1 cellular context compared by ENCODE assay signal in genomic region chr1:112390775-112391602, GRCh38.
TF ChIP-seq lines count a peak whose summit lies in the region.

No MANE protein-coding gene starts in this region.

TF ChIP-seq in HEK293, 187 proteins besides CTCF, POLR2A, EP300 and RAD21 (continued from another document):
- TF ChIP-seq GLIS1 (tag by site-specific recombination; IDR thresholded peaks at IDR 0.05) (0 out of 2 replicates have a peak, but pooled peaks have one; percentile 38), ZNF362 (tag by site-specific recombination; IDR thresholded peaks at IDR 0.05) (peak; percentile 89), YY1 (tag by site-specific recombination; IDR thresholded peaks at IDR 0.05) (no peak), ZNF366 (tag by site-specific recombination; conservative IDR thresholded peaks at IDR 0.05) (peak; percentile 76), ZNF747 (tag by site-specific recombination; IDR thresholded peaks at IDR 0.05) (no peak), ZNF350 (tag by site-specific recombination; IDR thresholded peaks at IDR 0.05) (no peak), ZNF423 (tag by site-specific recombination; IDR thresholded peaks at IDR 0.05) (no peak), ZBTB8A (tag by site-specific recombination; IDR thresholded peaks at IDR 0.05) (peak; percentile 90), ZBTB17 (tag by site-specific recombination; IDR thresholded peaks at IDR 0.05) (peak; percentile 86), KLF1 (tag by site-specific recombination; IDR thresholded peaks at IDR 0.05) (peak; percentile 70), ZXDB (tag by site-specific recombination; IDR thresholded peaks at IDR 0.05) (no peak), IKZF3 (tag by site-specific recombination; IDR thresholded peaks at IDR 0.05) (peak; percentile 76; the same call in 1 of the 2 replicates), ZNF449 (tag by site-specific recombination; IDR thresholded peaks at IDR 0.05) (peak; percentile 100), ZNF660 (tag by site-specific recombination; IDR thresholded peaks at IDR 0.05) (peak; percentile 84), REST (tag by site-specific recombination; IDR thresholded peaks at IDR 0.05) (no peak), ZNF76 (tag by site-specific recombination; IDR thresholded peaks at IDR 0.05; ENCODE audit: borderline replicate concordance, low read depth) (0 out of 2 replicates have a peak, but pooled peaks have one; percentile 6), ZIC2 (tag by site-specific recombination; IDR thresholded peaks at IDR 0.05) (peak; percentile 33; the same call in 1 of the 2 replicates), KLF7 (tag by site-specific recombination; IDR thresholded peaks at IDR 0.05; ENCODE audit: borderline replicate concordance) (peak; percentile 94), ZNF654 (tag by site-specific recombination; IDR thresholded peaks at IDR 0.05; ENCODE audit: low read depth) (peak; percentile 99), ZNF302 (tag by site-specific recombination; IDR thresholded peaks at IDR 0.05; ENCODE audit: low read depth) (no peak), SP7 (tag by site-specific recombination; IDR thresholded peaks at IDR 0.05) (peak; percentile 34; the same call in 1 of the 2 replicates), TRIM28 (IDR thresholded peaks at IDR 0.05; ENCODE audit: borderline replicate concordance, low read length) (peak; percentile 81), ZNF777 (tag by site-specific recombination; IDR thresholded peaks at IDR 0.05; ENCODE audit: borderline replicate concordance) (no peak), ZNF324 (tag by site-specific recombination; IDR thresholded peaks at IDR 0.05) (peak; percentile 54; the same call in 1 of the 2 replicates), ZNF843 (tag by site-specific recombination; IDR thresholded peaks at IDR 0.05) (0 out of 2 replicates have a peak, but pooled peaks have one; percentile 3), ZNF629 (tag by site-specific recombination; IDR thresholded peaks at IDR 0.05) (peak; percentile 45; the same call in 1 of the 2 replicates), ZNF335 (tag by site-specific recombination; conservative IDR thresholded peaks at IDR 0.05) (peak; percentile 60), PATZ1 (tag by site-specific recombination; IDR thresholded peaks at IDR 0.05) (peak; percentile 45; the same call in 1 of the 2 replicates), KLF9 (tag by site-specific recombination; IDR thresholded peaks at IDR 0.05; ENCODE audit: low read depth) (peak; percentile 88; the same call in 1 of the 2 replicates), KLF8 (tag by site-specific recombination; IDR thresholded peaks at IDR 0.05) (peak; percentile 82), ZBTB48 (tag by site-specific recombination; IDR thresholded peaks at IDR 0.05) (0 out of 2 replicates have a peak, but pooled peaks have one; percentile 30), PRDM10 (tag by site-specific recombination; IDR thresholded peaks at IDR 0.05) (peak; percentile 66; the same call in 1 of the 2 replicates), RBAK (tag by site-specific recombination; IDR thresholded peaks at IDR 0.05) (no peak), KLF10 (tag by site-specific recombination; IDR thresholded peaks at IDR 0.05) (peak; percentile 46; the same call in 1 of the 2 replicates), ZNF664 (tag by site-specific recombination; IDR thresholded peaks at IDR 0.05) (peak; percentile 54; the same call in 1 of the 2 replicates)
